ENCODE assay signal across 2 cellular contexts in the genomic region with DNA sequence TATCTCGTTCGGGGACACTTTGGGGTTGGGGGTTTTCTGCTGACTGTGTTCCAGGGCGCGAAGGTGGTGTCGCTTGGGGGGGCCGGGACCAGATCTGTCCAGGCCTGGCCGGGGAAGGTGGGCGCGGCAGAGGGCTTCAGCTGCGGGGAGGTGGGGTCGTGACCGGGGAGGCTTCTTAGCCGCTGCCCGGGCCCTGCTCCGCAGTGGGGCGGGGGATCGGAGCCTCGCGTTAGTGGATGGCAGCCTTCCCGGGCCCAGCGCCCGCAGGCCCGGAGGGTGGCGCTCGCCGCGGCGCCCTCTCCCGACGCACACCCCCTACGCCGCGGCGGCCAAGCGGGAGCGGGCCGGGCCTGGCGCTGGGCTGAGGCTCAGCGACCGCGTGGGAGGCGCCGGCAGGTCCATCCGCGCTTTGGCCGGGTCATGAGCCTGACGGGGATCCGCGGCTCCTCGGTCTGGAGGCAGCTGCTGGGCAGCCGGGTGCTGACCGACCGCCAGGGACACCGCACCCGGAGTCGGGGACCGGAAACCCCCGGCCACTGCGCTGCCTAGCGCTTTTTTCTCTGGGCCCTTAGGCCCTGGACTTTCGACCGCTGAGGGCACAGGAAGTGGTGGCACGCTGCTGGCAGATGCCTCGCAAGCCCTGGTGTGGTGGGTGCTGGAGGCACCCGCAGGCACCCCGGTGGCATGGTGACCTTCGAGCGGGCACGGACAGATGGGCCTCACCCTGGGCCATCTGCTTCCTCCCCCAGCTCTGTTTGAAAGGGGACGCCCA.
TF ChIP-seq lines count a peak whose summit lies in the region.

No MANE protein-coding gene starts in this region.

TF ChIP-seq in A549, 52 proteins besides CTCF, POLR2A, EP300 and RAD21 (continues in another document):
- TF ChIP-seq SMC3 (IDR thresholded peaks at IDR 0.05) (peak; percentile 36; the same call in 1 of the 3 replicates), EHMT2 (IDR thresholded peaks at IDR 0.05; ENCODE audit: low read depth) (no peak), GATA3 (IDR thresholded peaks at IDR 0.05; ENCODE audit: borderline replicate concordance) (no peak), HOXA7 (CRISPR knock-in tag; IDR thresholded peaks at IDR 0.05) (no peak), HOXB13 (CRISPR knock-in tag; IDR thresholded peaks at IDR 0.05; ENCODE audit: low read depth) (no peak), CBX8 (IDR thresholded peaks at IDR 0.05) (no peak), MAZ (IDR thresholded peaks at IDR 0.05; ENCODE audit: borderline replicate concordance, low read depth, low read length) (no peak), JUN (IDR thresholded peaks at IDR 0.05) (peak in 1 of 2 experiments; percentile 39; a peak in 1 of 5 replicates)
- TF ChIP-seq, protein P1, sequence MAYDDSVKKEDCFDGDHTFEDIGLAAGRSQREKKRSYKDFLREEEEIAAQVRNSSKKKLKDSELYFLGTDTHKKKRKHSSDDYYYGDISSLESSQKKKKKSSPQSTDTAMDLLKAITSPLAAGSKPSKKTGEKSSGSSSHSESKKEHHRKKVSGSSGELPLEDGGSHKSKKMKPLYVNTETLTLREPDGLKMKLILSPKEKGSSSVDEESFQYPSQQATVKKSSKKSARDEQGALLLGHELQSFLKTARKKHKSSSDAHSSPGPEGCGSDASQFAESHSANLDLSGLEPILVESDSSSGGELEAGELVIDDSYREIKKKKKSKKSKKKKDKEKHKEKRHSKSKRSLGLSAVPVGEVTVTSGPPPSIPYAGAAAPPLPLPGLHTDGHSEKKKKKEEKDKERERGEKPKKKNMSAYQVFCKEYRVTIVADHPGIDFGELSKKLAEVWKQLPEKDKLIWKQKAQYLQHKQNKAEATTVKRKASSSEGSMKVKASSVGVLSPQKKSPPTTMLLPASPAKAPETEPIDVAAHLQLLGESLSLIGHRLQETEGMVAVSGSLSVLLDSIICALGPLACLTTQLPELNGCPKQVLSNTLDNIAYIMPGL (CRISPR knock-in tag; IDR thresholded peaks at IDR 0.05; ENCODE audit: borderline replicate concordance) = no peak
- TF ChIP-seq, protein P2, sequence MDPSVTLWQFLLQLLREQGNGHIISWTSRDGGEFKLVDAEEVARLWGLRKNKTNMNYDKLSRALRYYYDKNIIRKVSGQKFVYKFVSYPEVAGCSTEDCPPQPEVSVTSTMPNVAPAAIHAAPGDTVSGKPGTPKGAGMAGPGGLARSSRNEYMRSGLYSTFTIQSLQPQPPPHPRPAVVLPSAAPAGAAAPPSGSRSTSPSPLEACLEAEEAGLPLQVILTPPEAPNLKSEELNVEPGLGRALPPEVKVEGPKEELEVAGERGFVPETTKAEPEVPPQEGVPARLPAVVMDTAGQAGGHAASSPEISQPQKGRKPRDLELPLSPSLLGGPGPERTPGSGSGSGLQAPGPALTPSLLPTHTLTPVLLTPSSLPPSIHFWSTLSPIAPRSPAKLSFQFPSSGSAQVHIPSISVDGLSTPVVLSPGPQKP (IDR thresholded peaks at IDR 0.05; ENCODE audit: low read depth, low read length) = no peak
- TF ChIP-seq, protein P3, sequence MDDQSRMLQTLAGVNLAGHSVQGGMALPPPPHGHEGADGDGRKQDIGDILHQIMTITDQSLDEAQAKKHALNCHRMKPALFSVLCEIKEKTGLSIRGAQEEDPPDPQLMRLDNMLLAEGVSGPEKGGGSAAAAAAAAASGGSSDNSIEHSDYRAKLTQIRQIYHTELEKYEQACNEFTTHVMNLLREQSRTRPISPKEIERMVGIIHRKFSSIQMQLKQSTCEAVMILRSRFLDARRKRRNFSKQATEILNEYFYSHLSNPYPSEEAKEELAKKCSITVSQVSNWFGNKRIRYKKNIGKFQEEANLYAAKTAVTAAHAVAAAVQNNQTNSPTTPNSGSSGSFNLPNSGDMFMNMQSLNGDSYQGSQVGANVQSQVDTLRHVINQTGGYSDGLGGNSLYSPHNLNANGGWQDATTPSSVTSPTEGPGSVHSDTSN (IDR thresholded peaks at IDR 0.05) = no peak
- TF ChIP-seq, protein P4, sequence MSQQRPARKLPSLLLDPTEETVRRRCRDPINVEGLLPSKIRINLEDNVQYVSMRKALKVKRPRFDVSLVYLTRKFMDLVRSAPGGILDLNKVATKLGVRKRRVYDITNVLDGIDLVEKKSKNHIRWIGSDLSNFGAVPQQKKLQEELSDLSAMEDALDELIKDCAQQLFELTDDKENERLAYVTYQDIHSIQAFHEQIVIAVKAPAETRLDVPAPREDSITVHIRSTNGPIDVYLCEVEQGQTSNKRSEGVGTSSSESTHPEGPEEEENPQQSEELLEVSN (IDR thresholded peaks at IDR 0.05; ENCODE audit: borderline replicate concordance, low read depth) = 0 out of 2 replicates have a peak, but pooled peaks have one; percentile 1
- TF ChIP-seq, protein P5, sequence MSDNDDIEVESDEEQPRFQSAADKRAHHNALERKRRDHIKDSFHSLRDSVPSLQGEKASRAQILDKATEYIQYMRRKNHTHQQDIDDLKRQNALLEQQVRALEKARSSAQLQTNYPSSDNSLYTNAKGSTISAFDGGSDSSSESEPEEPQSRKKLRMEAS (IDR thresholded peaks at IDR 0.05) = peak; percentile 38
- TF ChIP-seq, protein P6, sequence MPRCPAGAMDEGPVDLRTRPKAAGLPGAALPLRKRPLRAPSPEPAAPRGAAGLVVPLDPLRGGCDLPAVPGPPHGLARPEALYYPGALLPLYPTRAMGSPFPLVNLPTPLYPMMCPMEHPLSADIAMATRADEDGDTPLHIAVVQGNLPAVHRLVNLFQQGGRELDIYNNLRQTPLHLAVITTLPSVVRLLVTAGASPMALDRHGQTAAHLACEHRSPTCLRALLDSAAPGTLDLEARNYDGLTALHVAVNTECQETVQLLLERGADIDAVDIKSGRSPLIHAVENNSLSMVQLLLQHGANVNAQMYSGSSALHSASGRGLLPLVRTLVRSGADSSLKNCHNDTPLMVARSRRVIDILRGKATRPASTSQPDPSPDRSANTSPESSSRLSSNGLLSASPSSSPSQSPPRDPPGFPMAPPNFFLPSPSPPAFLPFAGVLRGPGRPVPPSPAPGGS (IDR thresholded peaks at IDR 0.05) = no peak
- TF ChIP-seq, protein P7, sequence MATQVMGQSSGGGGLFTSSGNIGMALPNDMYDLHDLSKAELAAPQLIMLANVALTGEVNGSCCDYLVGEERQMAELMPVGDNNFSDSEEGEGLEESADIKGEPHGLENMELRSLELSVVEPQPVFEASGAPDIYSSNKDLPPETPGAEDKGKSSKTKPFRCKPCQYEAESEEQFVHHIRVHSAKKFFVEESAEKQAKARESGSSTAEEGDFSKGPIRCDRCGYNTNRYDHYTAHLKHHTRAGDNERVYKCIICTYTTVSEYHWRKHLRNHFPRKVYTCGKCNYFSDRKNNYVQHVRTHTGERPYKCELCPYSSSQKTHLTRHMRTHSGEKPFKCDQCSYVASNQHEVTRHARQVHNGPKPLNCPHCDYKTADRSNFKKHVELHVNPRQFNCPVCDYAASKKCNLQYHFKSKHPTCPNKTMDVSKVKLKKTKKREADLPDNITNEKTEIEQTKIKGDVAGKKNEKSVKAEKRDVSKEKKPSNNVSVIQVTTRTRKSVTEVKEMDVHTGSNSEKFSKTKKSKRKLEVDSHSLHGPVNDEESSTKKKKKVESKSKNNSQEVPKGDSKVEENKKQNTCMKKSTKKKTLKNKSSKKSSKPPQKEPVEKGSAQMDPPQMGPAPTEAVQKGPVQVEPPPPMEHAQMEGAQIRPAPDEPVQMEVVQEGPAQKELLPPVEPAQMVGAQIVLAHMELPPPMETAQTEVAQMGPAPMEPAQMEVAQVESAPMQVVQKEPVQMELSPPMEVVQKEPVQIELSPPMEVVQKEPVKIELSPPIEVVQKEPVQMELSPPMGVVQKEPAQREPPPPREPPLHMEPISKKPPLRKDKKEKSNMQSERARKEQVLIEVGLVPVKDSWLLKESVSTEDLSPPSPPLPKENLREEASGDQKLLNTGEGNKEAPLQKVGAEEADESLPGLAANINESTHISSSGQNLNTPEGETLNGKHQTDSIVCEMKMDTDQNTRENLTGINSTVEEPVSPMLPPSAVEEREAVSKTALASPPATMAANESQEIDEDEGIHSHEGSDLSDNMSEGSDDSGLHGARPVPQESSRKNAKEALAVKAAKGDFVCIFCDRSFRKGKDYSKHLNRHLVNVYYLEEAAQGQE (IDR thresholded peaks at IDR 0.05) = peak; percentile 36; the same call in 1 of the 2 replicates

TF ChIP-seq in endothelial cell of umbilical vein, 7 proteins besides CTCF, POLR2A, EP300 and RAD21:
- TF ChIP-seq POLR2AphosphoS5 (IDR thresholded peaks at IDR 0.05; ENCODE audit: insufficient read depth, low read depth, low read length) (peak; percentile 46), FOS (IDR thresholded peaks at IDR 0.05; ENCODE audit: borderline replicate concordance, insufficient read depth, low read length) (no peak)
TF ChIP-seq in endothelial cell of umbilical vein: peak in this region for 1.
